ENCODE assay signal across 8 cellular contexts in the genomic region with DNA sequence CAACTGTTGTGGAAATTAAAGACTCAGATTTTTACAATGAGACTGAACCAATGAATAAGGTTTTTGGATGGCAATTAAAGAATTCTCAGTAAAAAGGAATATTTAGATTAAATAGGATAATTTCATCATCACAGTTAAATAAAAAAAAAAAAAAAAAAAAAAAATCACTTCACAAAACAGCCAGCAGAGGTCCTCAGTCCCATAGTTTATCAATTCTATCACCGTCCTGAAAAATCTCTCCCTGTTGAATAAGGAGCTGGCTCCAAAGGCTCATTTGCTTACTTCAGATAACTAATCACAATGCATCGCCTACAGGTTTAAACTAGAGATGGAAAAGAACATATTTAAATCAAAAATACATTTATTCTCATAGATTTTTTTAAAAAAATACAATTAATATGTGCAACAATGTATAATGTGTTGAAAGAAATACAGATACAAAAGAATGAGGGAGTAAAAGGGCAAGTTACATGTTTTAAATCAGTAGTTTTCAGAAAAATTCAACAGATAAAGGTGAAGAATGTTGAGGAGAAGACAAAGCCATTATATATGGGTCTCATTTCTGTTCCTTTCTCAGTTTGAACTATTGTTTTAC.
A peak's percentile ranks its signal among the peaks of the same experiment; 100 is the strongest.
DNase-seq lines count a peak whose midpoint lies in the region; ATAC-seq and TF ChIP-seq lines count a peak whose summit lies in the region.

No MANE protein-coding gene starts in this region.

- no peaks in the 10 kb centered on the region for H3K79me1 ChIP-seq in mesendoderm (ENCODE audit: low read length)

- no peak overlapping the region for H2BK15ac ChIP-seq in mesendoderm (replicated peaks; ENCODE audit: low read depth)

- DNase-seq in Caki2 (ENCODE audit: low read depth): peak; percentile 12
- peak; percentile 13 for DNase-seq in HFFc6
- peak; percentile 38 for DNase-seq in NCI-H774 (lab: John Stamatoyannopoulos, UW)
- DNase-seq in chondrocyte (ENCODE audit: low spot score): no peak
- peak; percentile 58 for DNase-seq in mesendoderm
- DNase-seq in activated CD8-positive, alpha-beta memory T cell treated with anti-CD3 and anti-CD28 coated beads, Interleukin-2, amount 10 ng/mL, durations not matched to agents 7 days and 5 days: no peak

- H3K4me1 ChIP-seq in mesendoderm (ENCODE audit: control insufficient read depth, low read depth, low read length): no peaks in the 10 kb centered on the region

- H3K27me3 Mint-ChIP-seq in HFFc6 (ENCODE audit: insufficient read depth): peaks cover 2% of the 10 kb centered on the region
- H3K27me3 Mint-ChIP-seq in chondrocyte (ENCODE audit: low read depth): peaks cover 47% of the 10 kb centered on the region
- peaks cover 17% of the 10 kb centered on the region for H3K27me3 Mint-ChIP-seq in activated CD8-positive, alpha-beta memory T cell treated with anti-CD3 and anti-CD28 coated beads, Interleukin-2, amount 10 ng/mL, durations not matched to agents 7 days and 5 days

- H3K36me3 ChIP-seq in mesendoderm (ENCODE audit: control insufficient read depth, insufficient read depth, low read length): no peaks in the 10 kb centered on the region

- no peak overlapping the region for H2BK5ac ChIP-seq in mesendoderm (ENCODE audit: low read length)

- H3K18ac ChIP-seq in mesendoderm (ENCODE audit: low read length): no peak overlapping the region

- no peak overlapping the region for H4K5ac ChIP-seq in mesendoderm (ENCODE audit: low read length)

- H3K79me2 ChIP-seq in mesendoderm (ENCODE audit: control insufficient read depth, insufficient read depth, low read length): no peaks in the 10 kb centered on the region

- no CpG with 5 or more reads among the region's 2 CpGs for WGBS in mesendoderm (ENCODE audit: extremely low coverage, insufficient coverage, low lambda C conversion rate)

- no peak overlapping the region for H3K23ac ChIP-seq in mesendoderm (ENCODE audit: low read length)

- H3K36me3 Mint-ChIP-seq in HFFc6 (ENCODE audit: low read depth) (no peaks in the 10 kb centered on the region), chondrocyte (ENCODE audit: low read depth) (no peaks in the 10 kb centered on the region)
- no peaks in the 10 kb centered on the region for H3K36me3 Mint-ChIP-seq in activated CD8-positive, alpha-beta memory T cell treated with anti-CD3 and anti-CD28 coated beads, Interleukin-2, amount 10 ng/mL, durations not matched to agents 7 days and 5 days

- H3K9ac ChIP-seq in mesendoderm (ENCODE audit: low read length): no peak overlapping the region

- ATAC-seq in GM21390 (IDR thresholded peaks at IDR 0.05; ENCODE audit: unreplicated experiment): no peak
- ATAC-seq in activated CD8-positive, alpha-beta memory T cell treated with anti-CD3 and anti-CD28 coated beads, Interleukin-2, amount 10 ng/mL, durations not matched to agents 7 days and 5 days: no peak
- ATAC-seq in HG02938 (IDR thresholded peaks at IDR 0.05; ENCODE audit: unreplicated experiment): no peak

- no peak overlapping the region for H2AK5ac ChIP-seq in mesendoderm (ENCODE audit: low read length)

- H3K4me2 ChIP-seq in mesendoderm (ENCODE audit: low read length): no peak overlapping the region

- H3K9me3 Mint-ChIP-seq in HFFc6: no peaks in the 10 kb centered on the region
- no peaks in the 10 kb centered on the region for H3K9me3 Mint-ChIP-seq in chondrocyte (ENCODE audit: low read depth)
- no peaks in the 10 kb centered on the region for H3K9me3 Mint-ChIP-seq in activated CD8-positive, alpha-beta memory T cell treated with anti-CD3 and anti-CD28 coated beads, Interleukin-2, amount 10 ng/mL, durations not matched to agents 7 days and 5 days (ENCODE audit: low read depth)

- in situ Hi-C loops in Caki2 (cut with HindIII; ENCODE audit: low pct_unique_long_range_greater_than_20kb, low sequenced_read_pairs): no loop called here

- no peak overlapping the region for H3K27ac Mint-ChIP-seq in HFFc6
- H3K27ac Mint-ChIP-seq in chondrocyte (ENCODE audit: unreplicated experiment): no peak overlapping the region
- no peak overlapping the region for H3K27ac Mint-ChIP-seq in activated CD8-positive, alpha-beta memory T cell treated with anti-CD3 and anti-CD28 coated beads, Interleukin-2, amount 10 ng/mL, durations not matched to agents 7 days and 5 days

- no peaks in the 10 kb centered on the region for H3K27me3 ChIP-seq in mesendoderm (ENCODE audit: insufficient read depth, low read length, poor library complexity)

- CTCF ChIA-PET in activated CD8-positive, alpha-beta memory T cell treated with anti-CD3 and anti-CD28 coated beads, Interleukin-2, amount 10 ng/mL, durations not matched to agents 7 days and 5 days (lab: Charles Lee): interaction anchor here (0.6 to 1.7 kb wide), 5 partner anchors 9 to 1416 kb away, joined by 3 to 4 read pairs (median 3); no protein-coding TSS in a partner anchor

- peak; percentile 87 for TF ChIP-seq CTCF in HFFc6 (IDR thresholded peaks at IDR 0.05)
- TF ChIP-seq CTCF in chondrocyte (IDR thresholded peaks at IDR 0.05): peak; percentile 86

- H3K56ac ChIP-seq in mesendoderm (ENCODE audit: low read length): no peak overlapping the region

- H3K4me3 Mint-ChIP-seq in HFFc6 (no peak overlapping the region), chondrocyte (ENCODE audit: unreplicated experiment) (no peak overlapping the region)
- H3K4me3 Mint-ChIP-seq in activated CD8-positive, alpha-beta memory T cell treated with anti-CD3 and anti-CD28 coated beads, Interleukin-2, amount 10 ng/mL, durations not matched to agents 7 days and 5 days: no peak overlapping the region

- H3K4ac ChIP-seq in mesendoderm (ENCODE audit: low read depth, low read length): no peak overlapping the region

- H3K4me1 Mint-ChIP-seq in HFFc6 (ENCODE audit: low read depth): no peaks in the 10 kb centered on the region
- no peaks in the 10 kb centered on the region for H3K4me1 Mint-ChIP-seq in chondrocyte (ENCODE audit: low read depth)
- no peaks in the 10 kb centered on the region for H3K4me1 Mint-ChIP-seq in activated CD8-positive, alpha-beta memory T cell treated with anti-CD3 and anti-CD28 coated beads, Interleukin-2, amount 10 ng/mL, durations not matched to agents 7 days and 5 days

- H2BK120ac ChIP-seq in mesendoderm (ENCODE audit: low read depth, low read length): no peak overlapping the region

- H3K27ac ChIP-seq in mesendoderm (ENCODE audit: low read depth, low read length): no peak overlapping the region

- H4K8ac ChIP-seq in mesendoderm (ENCODE audit: low read depth, low read length): no peak overlapping the region

- no peak overlapping the region for H3K4me3 ChIP-seq in mesendoderm (ENCODE audit: low read length)

Comparison
In these comparisons a context has a peak if more than half of its experiments do, and no peak if none do; other contexts are left out.
1. DNase-seq: peak in Caki2 (single experiment), HFFc6 (single experiment), NCI-H774 (single experiment) and mesendoderm (single experiment); none in chondrocyte (single experiment) and activated CD8-positive, alpha-beta memory T cell treated with anti-CD3 and anti-CD28 coated beads, Interleukin-2, amount 10 ng/mL, durations not matched to agents 7 days and 5 days (single experiment).